ENCODE assay signal across 17 cellular contexts in genomic region chr9:132683873-132684272, GRCh38. TPM values are rescaled to one million over a fixed set of nuclear protein-coding genes. Genes with fewer than 3 reads are reported as not detected.
DNase-seq lines count a peak whose midpoint lies in the region; ATAC-seq and TF ChIP-seq lines count a peak whose summit lies in the region.
"Had no signal": no experiment of that assay in that cellular context is flagged by ENCODE, and none has a peak within 500 bp of the region (broad histone marks: within the 10 kb centered on the region; RNA-seq: fewer than 3 reads in every experiment).

No MANE protein-coding gene starts in this region.

- TF ChIP-seq CTCF in left ventricle myocardium inferior (IDR thresholded peaks at IDR 0.05; ENCODE audit: borderline replicate concordance): no peak

- no peak overlapping the region for H3K4me3 Mint-ChIP-seq in T-helper 17 cell
- no peak overlapping the region for H3K4me3 Mint-ChIP-seq in stimulated activated effector memory CD8-positive, alpha-beta T cell treated with anti-CD3 and anti-CD28 coated beads, Interleukin-12 subunit alpha, Interleukin-12 subunit beta, amount 100 ng/mL, for 72 hours
- H3K4me3 Mint-ChIP-seq: CD14-positive monocyte; CD8-positive, alpha-beta T cell; GM23338; HFFc6 had no signal

- H3K9me3 ChIP-seq in left ventricle myocardium inferior (replicated peaks) (no peaks in the 10 kb centered on the region), T-helper 17 cell (ENCODE audit: control insufficient read depth, low read length, poor library complexity, severe bottlenecking) (no peaks in the 10 kb centered on the region)
- H3K9me3 ChIP-seq: BLaER1 had no signal

- H3K4me1 ChIP-seq in left ventricle myocardium inferior: peaks cover 15% of the 10 kb centered on the region
- H3K4me1 ChIP-seq: BLaER1 had no signal

- H3K36me3 Mint-ChIP-seq in T-helper 17 cell (ENCODE audit: low read depth): peaks cover 13% of the 10 kb centered on the region
- peaks cover 98% of the 10 kb centered on the region for H3K36me3 Mint-ChIP-seq in stimulated activated effector memory CD8-positive, alpha-beta T cell treated with anti-CD3 and anti-CD28 coated beads, Interleukin-12 subunit alpha, Interleukin-12 subunit beta, amount 100 ng/mL, for 72 hours

- intact Hi-C loops in Right ventricle myocardium inferior (cut with DNase I) (no loop called here), left ventricle myocardium inferior (cut with micrococcal nuclease) (no loop called here), left cardiac atrium (cut with DNase I) (loop anchor here in 1 of 2 donors (10.0 kb wide), 1 partner anchor 71 kb away; no protein-coding TSS in a partner anchor)

- no peak for DNase-seq in Right ventricle myocardium inferior (ENCODE audit: missing footprints)
- DNase-seq in left ventricle myocardium inferior: no peak
- no peak for DNase-seq in T-helper 17 cell
- no peak for DNase-seq in left cardiac atrium
- no peak for DNase-seq in stimulated activated effector memory CD8-positive, alpha-beta T cell treated with anti-CD3 and anti-CD28 coated beads, Interleukin-12 subunit alpha, Interleukin-12 subunit beta, amount 100 ng/mL, for 72 hours (ENCODE audit: low spot score in 2 of 2)
- no peak for DNase-seq in stimulated activated CD4-positive, alpha-beta T cell treated with anti-CD3 and anti-CD28 coated beads, Interleukin-15, amount 100 ng/mL, for 24 hours
- DNase-seq: 8988T; Calu3; CD8-positive, alpha-beta T cell; DMS79 treated with DMSO at 0.1 percent for 48 hours; GF-D8; HFFc6 had no signal

- no peaks in the 10 kb centered on the region for H3K9me3 Mint-ChIP-seq in stimulated activated effector memory CD8-positive, alpha-beta T cell treated with anti-CD3 and anti-CD28 coated beads, Interleukin-12 subunit alpha, Interleukin-12 subunit beta, amount 100 ng/mL, for 72 hours
- H3K9me3 Mint-ChIP-seq: CD14-positive monocyte; CD8-positive, alpha-beta T cell; GM23338; HFFc6 had no signal

- peak overlapping the region; percentile 16 for H3K27ac Mint-ChIP-seq in T-helper 17 cell
- H3K27ac Mint-ChIP-seq in stimulated activated effector memory CD8-positive, alpha-beta T cell treated with anti-CD3 and anti-CD28 coated beads, Interleukin-12 subunit alpha, Interleukin-12 subunit beta, amount 100 ng/mL, for 72 hours: peak overlapping the region; percentile 21
- H3K27ac Mint-ChIP-seq: CD8-positive, alpha-beta T cell; GM23338; HFFc6 had no signal

- ATAC-seq in Right ventricle myocardium inferior (peak; percentile 48), T-helper 17 cell (no peak), left cardiac atrium (peak; percentile 49 to 70), HG02759 (IDR thresholded peaks at IDR 0.05; ENCODE audit: unreplicated experiment) (no peak)
- ATAC-seq in stimulated activated effector memory CD8-positive, alpha-beta T cell treated with anti-CD3 and anti-CD28 coated beads, Interleukin-12 subunit alpha, Interleukin-12 subunit beta, amount 100 ng/mL, for 72 hours: no peak
- ATAC-seq: CD8-positive, alpha-beta T cell; GM23338; HCT116 had no signal

- H3K4me1 Mint-ChIP-seq in T-helper 17 cell: peaks cover 18% of the 10 kb centered on the region
- peaks cover 35% of the 10 kb centered on the region for H3K4me1 Mint-ChIP-seq in stimulated activated effector memory CD8-positive, alpha-beta T cell treated with anti-CD3 and anti-CD28 coated beads, Interleukin-12 subunit alpha, Interleukin-12 subunit beta, amount 100 ng/mL, for 72 hours
- H3K4me1 Mint-ChIP-seq: CD14-positive monocyte, GM23338 had no signal

- no peaks in the 10 kb centered on the region for H3K27me3 ChIP-seq in left ventricle myocardium inferior (ENCODE audit: low read depth)
- H3K27me3 ChIP-seq: BLaER1 had no signal

- no peak overlapping the region for H3K4me3 ChIP-seq in left ventricle myocardium inferior
- H3K4me3 ChIP-seq: BLaER1, GM23338 had no signal

- H3K27me3 Mint-ChIP-seq in T-helper 17 cell: no peaks in the 10 kb centered on the region

- H3K36me3 ChIP-seq in left ventricle myocardium inferior: peaks cover 79% of the 10 kb centered on the region

- H3K27ac ChIP-seq in left ventricle myocardium inferior (replicated peaks): no peak overlapping the region
- H3K27ac ChIP-seq: BLaER1 had no signal

RNA-seq across cellular contexts. Expression of gene GTF3C4, which starts 13.6 kb away (rescaled TPM):
- total RNA-seq in Right ventricle myocardium inferior: 8.8 TPM
- total RNA-seq in left ventricle myocardium inferior: 8.4 TPM
- 10 to 100 TPM; 17.3 to 17.9 TPM for total RNA-seq in T-helper 17 cell
- 1 to 10 TPM; 8.1 to 9.2 TPM for total RNA-seq in left cardiac atrium

RNA-seq across cellular contexts. Expression of gene DDX31, which starts 14.1 kb away (rescaled TPM):
- total RNA-seq in Right ventricle myocardium inferior (4.7 TPM), left ventricle myocardium inferior (4.4 TPM), T-helper 17 cell (10 to 100 TPM; 12.6 to 15.5 TPM), left cardiac atrium (1 to 10 TPM; 5.2 to 7.9 TPM)

Comparison
In these comparisons a context has a peak if more than half of its experiments do, and no peak if none do; other contexts are left out.
1. ATAC-seq: peak in Right ventricle myocardium inferior (single experiment) and left cardiac atrium (2 of 2); none in T-helper 17 cell (single experiment), stimulated activated effector memory CD8-positive, alpha-beta T cell treated with anti-CD3 and anti-CD28 coated beads, Interleukin-12 subunit alpha, Interleukin-12 subunit beta, amount 100 ng/mL, for 72 hours (single experiment) and HG02759 (single experiment).